ENCODE assay signal across 1 cellular context in the genomic region with DNA sequence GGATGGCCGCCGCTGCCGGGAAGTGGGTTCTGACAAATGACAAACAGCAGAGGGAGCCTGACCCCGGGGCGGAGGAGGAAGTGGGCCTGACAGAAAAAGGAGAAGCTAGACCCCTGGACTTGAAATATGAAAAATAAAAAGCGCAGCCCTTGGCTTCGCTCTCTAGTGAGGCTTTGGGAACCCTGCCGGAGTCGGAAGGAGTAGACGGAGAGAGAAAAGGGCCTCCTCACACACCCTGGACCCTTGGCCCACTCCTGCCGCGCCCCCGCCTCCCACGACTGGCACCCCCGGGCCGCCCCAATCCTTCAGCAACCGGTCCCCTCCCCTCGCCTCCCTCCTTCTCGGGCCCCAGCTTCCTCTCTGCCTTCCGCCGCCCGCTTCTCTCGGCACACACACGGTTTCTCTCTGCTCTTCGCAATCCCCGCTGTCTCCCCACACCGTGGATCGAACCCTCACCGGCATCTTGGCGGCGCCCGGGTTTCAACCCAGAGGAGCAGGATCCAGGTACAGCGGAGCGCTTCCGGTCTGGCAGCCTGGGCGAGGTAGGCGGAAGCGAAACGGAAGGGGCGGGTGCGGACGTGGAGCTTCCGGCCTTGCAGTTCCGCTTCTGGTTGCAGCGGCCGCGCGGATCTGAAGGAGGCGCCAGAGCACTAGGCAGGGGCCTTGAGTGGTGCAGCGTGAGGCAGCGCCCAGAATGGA.
TF ChIP-seq lines count a peak whose summit lies in the region.

A gene (minus strand): TSS at position 539 of the 699 bp plus-strand sequence. CDS start 77 bp downstream, at position 462.

TF ChIP-seq in K562, 482 proteins besides CTCF, POLR2A, EP300 and RAD21 (continued from another document and continues in another):
- TF ChIP-seq, protein P1, sequence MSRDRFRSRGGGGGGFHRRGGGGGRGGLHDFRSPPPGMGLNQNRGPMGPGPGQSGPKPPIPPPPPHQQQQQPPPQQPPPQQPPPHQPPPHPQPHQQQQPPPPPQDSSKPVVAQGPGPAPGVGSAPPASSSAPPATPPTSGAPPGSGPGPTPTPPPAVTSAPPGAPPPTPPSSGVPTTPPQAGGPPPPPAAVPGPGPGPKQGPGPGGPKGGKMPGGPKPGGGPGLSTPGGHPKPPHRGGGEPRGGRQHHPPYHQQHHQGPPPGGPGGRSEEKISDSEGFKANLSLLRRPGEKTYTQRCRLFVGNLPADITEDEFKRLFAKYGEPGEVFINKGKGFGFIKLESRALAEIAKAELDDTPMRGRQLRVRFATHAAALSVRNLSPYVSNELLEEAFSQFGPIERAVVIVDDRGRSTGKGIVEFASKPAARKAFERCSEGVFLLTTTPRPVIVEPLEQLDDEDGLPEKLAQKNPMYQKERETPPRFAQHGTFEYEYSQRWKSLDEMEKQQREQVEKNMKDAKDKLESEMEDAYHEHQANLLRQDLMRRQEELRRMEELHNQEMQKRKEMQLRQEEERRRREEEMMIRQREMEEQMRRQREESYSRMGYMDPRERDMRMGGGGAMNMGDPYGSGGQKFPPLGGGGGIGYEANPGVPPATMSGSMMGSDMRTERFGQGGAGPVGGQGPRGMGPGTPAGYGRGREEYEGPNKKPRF (IDR thresholded peaks at IDR 0.05; ENCODE audit: low read depth, low read length): no peak
- TF ChIP-seq, protein P2, sequence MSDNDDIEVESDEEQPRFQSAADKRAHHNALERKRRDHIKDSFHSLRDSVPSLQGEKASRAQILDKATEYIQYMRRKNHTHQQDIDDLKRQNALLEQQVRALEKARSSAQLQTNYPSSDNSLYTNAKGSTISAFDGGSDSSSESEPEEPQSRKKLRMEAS (CRISPR knock-in tag; IDR thresholded peaks at IDR 0.05): peak; percentile 56; the same call in 1 of the 2 replicates
- TF ChIP-seq NFYB (IDR thresholded peaks at IDR 0.05; ENCODE audit: extremely low read depth, insufficient read length): no peak
- TF ChIP-seq SPI1 (IDR thresholded peaks at IDR 0.05; ENCODE audit: borderline replicate concordance, low read depth, low read length): peak; percentile 97
- TF ChIP-seq GABPA (tag; conservative IDR thresholded peaks at IDR 0.05; ENCODE audit: low read depth): peak; percentile 97
- TF ChIP-seq ZBED1 (IDR thresholded peaks at IDR 0.05): no peak
- TF ChIP-seq, protein P3, sequence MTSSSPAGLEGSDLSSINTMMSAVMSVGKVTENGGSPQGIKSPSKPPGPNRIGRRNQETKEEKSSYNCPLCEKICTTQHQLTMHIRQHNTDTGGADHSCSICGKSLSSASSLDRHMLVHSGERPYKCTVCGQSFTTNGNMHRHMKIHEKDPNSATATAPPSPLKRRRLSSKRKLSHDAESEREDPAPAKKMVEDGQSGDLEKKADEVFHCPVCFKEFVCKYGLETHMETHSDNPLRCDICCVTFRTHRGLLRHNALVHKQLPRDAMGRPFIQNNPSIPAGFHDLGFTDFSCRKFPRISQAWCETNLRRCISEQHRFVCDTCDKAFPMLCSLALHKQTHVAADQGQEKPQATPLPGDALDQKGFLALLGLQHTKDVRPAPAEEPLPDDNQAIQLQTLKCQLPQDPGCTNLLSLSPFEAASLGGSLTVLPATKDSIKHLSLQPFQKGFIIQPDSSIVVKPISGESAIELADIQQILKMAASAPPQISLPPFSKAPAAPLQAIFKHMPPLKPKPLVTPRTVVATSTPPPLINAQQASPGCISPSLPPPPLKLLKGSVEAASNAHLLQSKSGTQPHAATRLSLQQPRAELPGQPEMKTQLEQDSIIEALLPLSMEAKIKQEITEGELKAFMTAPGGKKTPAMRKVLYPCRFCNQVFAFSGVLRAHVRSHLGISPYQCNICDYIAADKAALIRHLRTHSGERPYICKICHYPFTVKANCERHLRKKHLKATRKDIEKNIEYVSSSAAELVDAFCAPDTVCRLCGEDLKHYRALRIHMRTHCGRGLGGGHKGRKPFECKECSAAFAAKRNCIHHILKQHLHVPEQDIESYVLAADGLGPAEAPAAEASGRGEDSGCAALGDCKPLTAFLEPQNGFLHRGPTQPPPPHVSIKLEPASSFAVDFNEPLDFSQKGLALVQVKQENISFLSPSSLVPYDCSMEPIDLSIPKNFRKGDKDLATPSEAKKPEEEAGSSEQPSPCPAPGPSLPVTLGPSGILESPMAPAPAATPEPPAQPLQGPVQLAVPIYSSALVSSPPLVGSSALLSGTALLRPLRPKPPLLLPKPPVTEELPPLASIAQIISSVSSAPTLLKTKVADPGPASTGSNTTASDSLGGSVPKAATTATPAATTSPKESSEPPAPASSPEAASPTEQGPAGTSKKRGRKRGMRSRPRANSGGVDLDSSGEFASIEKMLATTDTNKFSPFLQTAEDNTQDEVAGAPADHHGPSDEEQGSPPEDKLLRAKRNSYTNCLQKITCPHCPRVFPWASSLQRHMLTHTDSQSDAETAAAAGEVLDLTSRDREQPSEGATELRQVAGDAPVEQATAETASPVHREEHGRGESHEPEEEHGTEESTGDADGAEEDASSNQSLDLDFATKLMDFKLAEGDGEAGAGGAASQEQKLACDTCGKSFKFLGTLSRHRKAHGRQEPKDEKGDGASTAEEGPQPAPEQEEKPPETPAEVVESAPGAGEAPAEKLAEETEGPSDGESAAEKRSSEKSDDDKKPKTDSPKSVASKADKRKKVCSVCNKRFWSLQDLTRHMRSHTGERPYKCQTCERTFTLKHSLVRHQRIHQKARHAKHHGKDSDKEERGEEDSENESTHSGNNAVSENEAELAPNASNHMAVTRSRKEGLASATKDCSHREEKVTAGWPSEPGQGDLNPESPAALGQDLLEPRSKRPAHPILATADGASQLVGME (CRISPR knock-in tag; IDR thresholded peaks at IDR 0.05): no peak
- TF ChIP-seq PHF21A (IDR thresholded peaks at IDR 0.05; ENCODE audit: borderline replicate concordance, low read depth): peak; percentile 37; the same call in 1 of the 2 replicates
- TF ChIP-seq, protein P4, sequence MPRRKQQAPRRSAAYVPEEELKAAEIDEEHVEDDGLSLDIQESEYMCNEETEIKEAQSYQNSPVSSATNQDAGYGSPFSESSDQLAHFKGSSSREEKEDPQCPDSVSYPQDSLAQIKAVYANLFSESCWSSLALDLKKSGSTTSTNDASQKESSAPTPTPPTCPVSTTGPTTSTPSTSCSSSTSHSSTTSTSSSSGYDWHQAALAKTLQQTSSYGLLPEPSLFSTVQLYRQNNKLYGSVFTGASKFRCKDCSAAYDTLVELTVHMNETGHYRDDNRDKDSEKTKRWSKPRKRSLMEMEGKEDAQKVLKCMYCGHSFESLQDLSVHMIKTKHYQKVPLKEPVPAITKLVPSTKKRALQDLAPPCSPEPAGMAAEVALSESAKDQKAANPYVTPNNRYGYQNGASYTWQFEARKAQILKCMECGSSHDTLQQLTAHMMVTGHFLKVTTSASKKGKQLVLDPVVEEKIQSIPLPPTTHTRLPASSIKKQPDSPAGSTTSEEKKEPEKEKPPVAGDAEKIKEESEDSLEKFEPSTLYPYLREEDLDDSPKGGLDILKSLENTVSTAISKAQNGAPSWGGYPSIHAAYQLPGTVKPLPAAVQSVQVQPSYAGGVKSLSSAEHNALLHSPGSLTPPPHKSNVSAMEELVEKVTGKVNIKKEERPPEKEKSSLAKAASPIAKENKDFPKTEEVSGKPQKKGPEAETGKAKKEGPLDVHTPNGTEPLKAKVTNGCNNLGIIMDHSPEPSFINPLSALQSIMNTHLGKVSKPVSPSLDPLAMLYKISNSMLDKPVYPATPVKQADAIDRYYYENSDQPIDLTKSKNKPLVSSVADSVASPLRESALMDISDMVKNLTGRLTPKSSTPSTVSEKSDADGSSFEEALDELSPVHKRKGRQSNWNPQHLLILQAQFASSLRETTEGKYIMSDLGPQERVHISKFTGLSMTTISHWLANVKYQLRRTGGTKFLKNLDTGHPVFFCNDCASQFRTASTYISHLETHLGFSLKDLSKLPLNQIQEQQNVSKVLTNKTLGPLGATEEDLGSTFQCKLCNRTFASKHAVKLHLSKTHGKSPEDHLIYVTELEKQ (CRISPR knock-in tag; IDR thresholded peaks at IDR 0.05): no peak
- no peak for TF ChIP-seq ZNF347 (CRISPR knock-in tag; IDR thresholded peaks at IDR 0.05; ENCODE audit: low read depth)
- TF ChIP-seq, protein P5, sequence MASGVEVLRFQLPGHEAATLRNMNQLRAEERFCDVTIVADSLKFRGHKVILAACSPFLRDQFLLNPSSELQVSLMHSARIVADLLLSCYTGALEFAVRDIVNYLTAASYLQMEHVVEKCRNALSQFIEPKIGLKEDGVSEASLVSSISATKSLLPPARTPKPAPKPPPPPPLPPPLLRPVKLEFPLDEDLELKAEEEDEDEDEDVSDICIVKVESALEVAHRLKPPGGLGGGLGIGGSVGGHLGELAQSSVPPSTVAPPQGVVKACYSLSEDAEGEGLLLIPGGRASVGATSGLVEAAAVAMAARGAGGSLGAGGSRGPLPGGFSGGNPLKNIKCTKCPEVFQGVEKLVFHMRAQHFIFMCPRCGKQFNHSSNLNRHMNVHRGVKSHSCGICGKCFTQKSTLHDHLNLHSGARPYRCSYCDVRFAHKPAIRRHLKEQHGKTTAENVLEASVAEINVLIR (CRISPR knock-in tag; IDR thresholded peaks at IDR 0.05): no peak
- no peak for TF ChIP-seq HDAC8 (tag; IDR thresholded peaks at IDR 0.05)
- peak; percentile 66 for TF ChIP-seq NR2C1 (IDR thresholded peaks at IDR 0.05)
- peak; percentile 56; the same call in 1 of the 2 replicates for TF ChIP-seq NR2C1 (tag; IDR thresholded peaks at IDR 0.05)
- peak; percentile 87 for TF ChIP-seq SAP30 (IDR thresholded peaks at IDR 0.05; ENCODE audit: borderline replicate concordance, insufficient read depth, low read depth, low read length, poor library complexity, severe bottlenecking)
- TF ChIP-seq, protein P6, sequence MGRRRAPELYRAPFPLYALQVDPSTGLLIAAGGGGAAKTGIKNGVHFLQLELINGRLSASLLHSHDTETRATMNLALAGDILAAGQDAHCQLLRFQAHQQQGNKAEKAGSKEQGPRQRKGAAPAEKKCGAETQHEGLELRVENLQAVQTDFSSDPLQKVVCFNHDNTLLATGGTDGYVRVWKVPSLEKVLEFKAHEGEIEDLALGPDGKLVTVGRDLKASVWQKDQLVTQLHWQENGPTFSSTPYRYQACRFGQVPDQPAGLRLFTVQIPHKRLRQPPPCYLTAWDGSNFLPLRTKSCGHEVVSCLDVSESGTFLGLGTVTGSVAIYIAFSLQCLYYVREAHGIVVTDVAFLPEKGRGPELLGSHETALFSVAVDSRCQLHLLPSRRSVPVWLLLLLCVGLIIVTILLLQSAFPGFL (CRISPR knock-in tag; IDR thresholded peaks at IDR 0.05): no peak
- TF ChIP-seq NBN (IDR thresholded peaks at IDR 0.05; ENCODE audit: low read depth): no peak
- TF ChIP-seq, protein P7, sequence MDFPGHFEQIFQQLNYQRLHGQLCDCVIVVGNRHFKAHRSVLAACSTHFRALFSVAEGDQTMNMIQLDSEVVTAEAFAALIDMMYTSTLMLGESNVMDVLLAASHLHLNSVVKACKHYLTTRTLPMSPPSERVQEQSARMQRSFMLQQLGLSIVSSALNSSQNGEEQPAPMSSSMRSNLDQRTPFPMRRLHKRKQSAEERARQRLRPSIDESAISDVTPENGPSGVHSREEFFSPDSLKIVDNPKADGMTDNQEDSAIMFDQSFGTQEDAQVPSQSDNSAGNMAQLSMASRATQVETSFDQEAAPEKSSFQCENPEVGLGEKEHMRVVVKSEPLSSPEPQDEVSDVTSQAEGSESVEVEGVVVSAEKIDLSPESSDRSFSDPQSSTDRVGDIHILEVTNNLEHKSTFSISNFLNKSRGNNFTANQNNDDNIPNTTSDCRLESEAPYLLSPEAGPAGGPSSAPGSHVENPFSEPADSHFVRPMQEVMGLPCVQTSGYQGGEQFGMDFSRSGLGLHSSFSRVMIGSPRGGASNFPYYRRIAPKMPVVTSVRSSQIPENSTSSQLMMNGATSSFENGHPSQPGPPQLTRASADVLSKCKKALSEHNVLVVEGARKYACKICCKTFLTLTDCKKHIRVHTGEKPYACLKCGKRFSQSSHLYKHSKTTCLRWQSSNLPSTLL (IDR thresholded peaks at IDR 0.05): no peak
- no peak for TF ChIP-seq RFX1 (IDR thresholded peaks at IDR 0.05)
- no peak for TF ChIP-seq ZNF551 (CRISPR knock-in tag; IDR thresholded peaks at IDR 0.05)
- no peak for TF ChIP-seq ZNF134 (CRISPR knock-in tag; conservative IDR thresholded peaks at IDR 0.05)
- no peak for TF ChIP-seq IFI16 (CRISPR knock-in tag; IDR thresholded peaks at IDR 0.05)
- TF ChIP-seq KDM5B (IDR thresholded peaks at IDR 0.05; ENCODE audit: insufficient replicate concordance, low read depth, low read length): peak; percentile 63
- TF ChIP-seq CBX5 (IDR thresholded peaks at IDR 0.05; ENCODE audit: borderline replicate concordance, low read depth): no peak; the same call in 1 of the 2 replicates
- TF ChIP-seq KLF16 (IDR thresholded peaks at IDR 0.05): peak; percentile 46; the same call in 1 of the 2 replicates
- TF ChIP-seq, protein P8, sequence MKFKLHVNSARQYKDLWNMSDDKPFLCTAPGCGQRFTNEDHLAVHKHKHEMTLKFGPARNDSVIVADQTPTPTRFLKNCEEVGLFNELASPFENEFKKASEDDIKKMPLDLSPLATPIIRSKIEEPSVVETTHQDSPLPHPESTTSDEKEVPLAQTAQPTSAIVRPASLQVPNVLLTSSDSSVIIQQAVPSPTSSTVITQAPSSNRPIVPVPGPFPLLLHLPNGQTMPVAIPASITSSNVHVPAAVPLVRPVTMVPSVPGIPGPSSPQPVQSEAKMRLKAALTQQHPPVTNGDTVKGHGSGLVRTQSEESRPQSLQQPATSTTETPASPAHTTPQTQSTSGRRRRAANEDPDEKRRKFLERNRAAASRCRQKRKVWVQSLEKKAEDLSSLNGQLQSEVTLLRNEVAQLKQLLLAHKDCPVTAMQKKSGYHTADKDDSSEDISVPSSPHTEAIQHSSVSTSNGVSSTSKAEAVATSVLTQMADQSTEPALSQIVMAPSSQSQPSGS (CRISPR knock-in tag; IDR thresholded peaks at IDR 0.05): no peak
- TF ChIP-seq, protein P9, sequence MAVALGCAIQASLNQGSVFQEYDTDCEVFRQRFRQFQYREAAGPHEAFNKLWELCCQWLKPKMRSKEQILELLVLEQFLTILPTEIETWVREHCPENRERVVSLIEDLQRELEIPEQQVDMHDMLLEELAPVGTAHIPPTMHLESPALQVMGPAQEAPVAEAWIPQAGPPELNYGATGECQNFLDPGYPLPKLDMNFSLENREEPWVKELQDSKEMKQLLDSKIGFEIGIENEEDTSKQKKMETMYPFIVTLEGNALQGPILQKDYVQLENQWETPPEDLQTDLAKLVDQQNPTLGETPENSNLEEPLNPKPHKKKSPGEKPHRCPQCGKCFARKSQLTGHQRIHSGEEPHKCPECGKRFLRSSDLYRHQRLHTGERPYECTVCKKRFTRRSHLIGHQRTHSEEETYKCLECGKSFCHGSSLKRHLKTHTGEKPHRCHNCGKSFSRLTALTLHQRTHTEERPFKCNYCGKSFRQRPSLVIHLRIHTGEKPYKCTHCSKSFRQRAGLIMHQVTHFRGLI (CRISPR knock-in tag; IDR thresholded peaks at IDR 0.05): no peak
- peak; percentile 28; the same call in 1 of the 2 replicates for TF ChIP-seq NCOA1 (IDR thresholded peaks at IDR 0.05; ENCODE audit: low read depth)
- TF ChIP-seq BACH1 (tag; IDR thresholded peaks at IDR 0.05): no peak
- no peak for TF ChIP-seq BMI1 (IDR thresholded peaks at IDR 0.05; ENCODE audit: low read length)
- 0 out of 2 replicates have a peak, but pooled peaks have one; percentile 67 for TF ChIP-seq RBM14 (IDR thresholded peaks at IDR 0.05; ENCODE audit: borderline replicate concordance, insufficient read depth, low read depth, low read length)
- TF ChIP-seq ESRRA (IDR thresholded peaks at IDR 0.05; ENCODE audit: borderline replicate concordance, low read depth): no peak
- TF ChIP-seq RFX5 (IDR thresholded peaks at IDR 0.05; ENCODE audit: low read depth, low read length): no peak
- peak; percentile 49; the same call in 1 of the 2 replicates for TF ChIP-seq KLF1 (tag; IDR thresholded peaks at IDR 0.05)
- 0 out of 2 replicates have a peak, but pooled peaks have one; percentile 28 for TF ChIP-seq LCOR (CRISPR knock-in tag; IDR thresholded peaks at IDR 0.05)
- TF ChIP-seq ZNF695 (CRISPR knock-in tag; IDR thresholded peaks at IDR 0.05): no peak
